ENCODE assay signal across 36 cellular contexts in the genomic region with DNA sequence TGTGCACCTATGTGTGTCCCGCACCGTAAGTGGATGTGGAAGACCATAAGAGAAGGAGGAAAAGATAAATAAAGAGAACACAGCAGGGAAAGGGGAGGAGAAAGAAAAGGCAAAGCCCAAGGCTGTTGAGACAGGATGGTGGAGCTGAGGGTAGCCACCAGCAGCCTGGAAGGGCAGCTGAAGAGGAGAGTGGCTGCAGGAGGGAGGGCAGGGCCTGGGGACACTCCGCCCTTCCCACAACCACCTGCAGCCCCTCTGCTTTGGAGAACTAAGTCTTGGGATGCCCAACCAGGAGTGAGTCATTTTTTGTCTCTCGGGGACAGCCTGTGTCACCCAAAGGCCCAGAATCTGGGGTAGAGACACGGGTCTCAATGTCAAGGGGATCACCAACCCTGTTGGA. TPM values are rescaled to one million over a fixed set of nuclear protein-coding genes. Genes with fewer than 3 reads are reported as not detected.
"Had no signal": no experiment of that assay in that cellular context is flagged by ENCODE, and none has a peak within 500 bp of the region (broad histone marks: within the 10 kb centered on the region; RNA-seq: fewer than 3 reads in every experiment).

No MANE protein-coding gene starts in this region.

- H3K27me3 ChIP-seq: adrenal gland, body of pancreas, brain microvascular endothelial cell, cardiac muscle cell had no signal

- H3K9me3 Mint-ChIP-seq: activated B cell treated with CpG ODN at 0.5 μM for 24 hours; activated CD4-positive, alpha-beta memory T cell treated with anti-CD3 and anti-CD28 coated beads for 36 hours; activated CD4-positive, alpha-beta T cell treated with anti-CD3 and anti-CD28 coated beads, Interleukin-2, amount 10 ng/mL, durations not matched to agents 24 days and 14 days; activated CD8-positive, alpha-beta T cell treated with anti-CD3 and anti-CD28 coated beads for 36 hours; activated naive CD4-positive, alpha-beta T cell treated with anti-CD3 and anti-CD28 coated beads for 36 hours; activated naive CD4-positive, alpha-beta T cell treated with anti-CD3 and anti-CD28 coated beads, Interleukin-2, amount 50 U/mL, for 72 hours; activated naive CD8-positive, alpha-beta T cell treated with anti-CD3 and anti-CD28 coated beads for 36 hours; activated T-cell treated with anti-CD3 and anti-CD28 coated beads, Interleukin-2, amount 50 U/mL, for 4 hours; activated T-cell treated with anti-CD3 and anti-CD28 coated beads, Interleukin-2, amount 50 U/mL, for 72 hours; activated T-helper 1 cell treated with anti-CD3 and anti-CD28 coated beads, Interleukin-12 subunit alpha, Interleukin-12 subunit beta, Interleukin-2, Interleukin-4 antibody, amounts not matched to agents 30 ng/mL and 10 ng/mL and 1 ng/mL, durations not matched to agents 14 hours and 24 hours and 36 hours; activated T-helper 17 cell treated with anti-CD3 and anti-CD28 coated beads, Interleukin-2, amount 50 U/mL, for 72 hours; central memory CD8-positive, alpha-beta T cell; T-helper 1 cell treated with Interleukin-12 subunit alpha and Interleukin-12 subunit beta and Interleukin-4 antibody, amounts not matched to agents 30 μg/mL and 1 μg/mL, for 36 hours; T-helper 2 cell treated with Interferon-gamma antibody and Interleukin-4, amounts not matched to agents 5 μg/mL and 100 μg/mL, for 36 hours had no signal

- DNase-seq: activated B cell treated with CpG ODN at 0.5 μM for 24 hours; activated CD4-positive, alpha-beta memory T cell treated with anti-CD3 and anti-CD28 coated beads for 36 hours; activated CD4-positive, alpha-beta T cell treated with anti-CD3 and anti-CD28 coated beads for 4 hours; activated CD4-positive, alpha-beta T cell treated with anti-CD3 and anti-CD28 coated beads, Interleukin-2, amount 10 ng/mL, durations not matched to agents 24 days and 14 days; activated CD4-positive, alpha-beta T cell treated with anti-CD3 and anti-CD28 coated beads, Interleukin-2, amount 50 U/mL, for 1 hour; activated CD4-positive, alpha-beta T cell treated with anti-CD3 and anti-CD28 coated beads, Interleukin-2, amount 50 U/mL, for 4 hours; activated CD4-positive, CD25-positive, alpha-beta regulatory T cell treated with anti-CD3 and anti-CD28 coated beads, Interleukin-2, amount 50 U/mL, for 72 hours; activated CD8-positive, alpha-beta memory T cell treated with anti-CD3 and anti-CD28 coated beads, Interleukin-2, amount 50 U/mL, for 4 hours; activated CD8-positive, alpha-beta T cell treated with anti-CD3 and anti-CD28 coated beads for 36 hours; activated effector memory CD4-positive, alpha-beta T cell treated with anti-CD3 and anti-CD28 coated beads, Interleukin-2, amount 50 U/mL, for 16 hours; activated gamma-delta T cell treated with Interleukin-2 at 50 U/mL for 16 hours; activated naive CD4-positive, alpha-beta T cell; activated naive CD4-positive, alpha-beta T cell treated with anti-CD3 and anti-CD28 coated beads for 36 hours; activated naive CD4-positive, alpha-beta T cell treated with anti-CD3 and anti-CD28 coated beads, Interleukin-2, amount 50 U/mL, for 16 hours; activated naive CD8-positive, alpha-beta T cell treated with anti-CD3 and anti-CD28 coated beads for 36 hours; activated T-cell treated with anti-CD3 and anti-CD28 coated beads for 4 hours; activated T-cell treated with anti-CD3 and anti-CD28 coated beads, Interleukin-2, amount 50 U/mL, for 1 hour; activated T-cell treated with anti-CD3 and anti-CD28 coated beads, Interleukin-2, amount 50 U/mL, for 4 hours; activated T-cell treated with anti-CD3 and anti-CD28 coated beads, Interleukin-2, amount 50 U/mL, for 72 hours; adrenal gland; amniotic stem cell; aorta; body of pancreas; brain microvascular endothelial cell; caudate nucleus; cerebellar nuclear complex; T-helper 2 cell; T-helper 9 cell had no signal

- H3K4me3 ChIP-seq: adrenal gland, body of pancreas, cardiac muscle cell had no signal

- H3K27ac ChIP-seq: adrenal gland, body of pancreas, brain microvascular endothelial cell, cardiac muscle cell, VCaP had no signal

- H3K9me3 ChIP-seq: adrenal gland, body of pancreas had no signal

- H3K4me1 ChIP-seq: adrenal gland, body of pancreas had no signal

- H3K27ac Mint-ChIP-seq: activated CD4-positive, alpha-beta memory T cell treated with anti-CD3 and anti-CD28 coated beads for 36 hours; activated CD4-positive, alpha-beta T cell treated with anti-CD3 and anti-CD28 coated beads, Interleukin-2, amount 10 ng/mL, durations not matched to agents 24 days and 14 days; activated CD8-positive, alpha-beta T cell treated with anti-CD3 and anti-CD28 coated beads for 36 hours; activated naive CD4-positive, alpha-beta T cell treated with anti-CD3 and anti-CD28 coated beads for 36 hours; activated naive CD4-positive, alpha-beta T cell treated with anti-CD3 and anti-CD28 coated beads, Interleukin-2, amount 50 U/mL, for 72 hours; activated naive CD8-positive, alpha-beta T cell treated with anti-CD3 and anti-CD28 coated beads for 36 hours; activated T-cell treated with anti-CD3 and anti-CD28 coated beads, Interleukin-2, amount 50 U/mL, for 72 hours; activated T-helper 1 cell treated with anti-CD3 and anti-CD28 coated beads, Interleukin-12 subunit alpha, Interleukin-12 subunit beta, Interleukin-2, Interleukin-4 antibody, amounts not matched to agents 30 ng/mL and 10 ng/mL and 1 ng/mL, durations not matched to agents 14 hours and 24 hours and 36 hours; activated T-helper 17 cell treated with anti-CD3 and anti-CD28 coated beads, Interleukin-2, amount 50 U/mL, for 72 hours; T-helper 1 cell treated with Interleukin-12 subunit alpha and Interleukin-12 subunit beta and Interleukin-4 antibody, amounts not matched to agents 30 μg/mL and 1 μg/mL, for 36 hours; T-helper 2 cell treated with Interferon-gamma antibody and Interleukin-4, amounts not matched to agents 5 μg/mL and 100 μg/mL, for 36 hours had no signal

- H3K4me3 Mint-ChIP-seq: activated B cell treated with CpG ODN at 0.5 μM for 24 hours; activated CD4-positive, alpha-beta memory T cell treated with anti-CD3 and anti-CD28 coated beads for 36 hours; activated CD4-positive, alpha-beta T cell treated with anti-CD3 and anti-CD28 coated beads, Interleukin-2, amount 10 ng/mL, durations not matched to agents 24 days and 14 days; activated CD8-positive, alpha-beta T cell treated with anti-CD3 and anti-CD28 coated beads for 36 hours; activated naive CD4-positive, alpha-beta T cell treated with anti-CD3 and anti-CD28 coated beads for 36 hours; activated naive CD8-positive, alpha-beta T cell treated with anti-CD3 and anti-CD28 coated beads for 36 hours; activated T-cell treated with anti-CD3 and anti-CD28 coated beads, Interleukin-2, amount 50 U/mL, for 4 hours; activated T-cell treated with anti-CD3 and anti-CD28 coated beads, Interleukin-2, amount 50 U/mL, for 72 hours; activated T-helper 1 cell treated with anti-CD3 and anti-CD28 coated beads, Interleukin-12 subunit alpha, Interleukin-12 subunit beta, Interleukin-2, Interleukin-4 antibody, amounts not matched to agents 30 ng/mL and 10 ng/mL and 1 ng/mL, durations not matched to agents 14 hours and 24 hours and 36 hours; activated T-helper 17 cell treated with anti-CD3 and anti-CD28 coated beads, Interleukin-2, amount 50 U/mL, for 72 hours; central memory CD8-positive, alpha-beta T cell; T-helper 1 cell treated with Interleukin-12 subunit alpha and Interleukin-12 subunit beta and Interleukin-4 antibody, amounts not matched to agents 30 μg/mL and 1 μg/mL, for 36 hours; T-helper 2 cell treated with Interferon-gamma antibody and Interleukin-4, amounts not matched to agents 5 μg/mL and 100 μg/mL, for 36 hours had no signal

- H3K36me3 Mint-ChIP-seq: activated CD4-positive, alpha-beta memory T cell treated with anti-CD3 and anti-CD28 coated beads for 36 hours; activated naive CD4-positive, alpha-beta T cell treated with anti-CD3 and anti-CD28 coated beads, Interleukin-2, amount 50 U/mL, for 72 hours; activated naive CD8-positive, alpha-beta T cell treated with anti-CD3 and anti-CD28 coated beads for 36 hours had no signal

- H3K4me1 Mint-ChIP-seq: activated B cell treated with CpG ODN at 0.5 μM for 24 hours; activated T-helper 17 cell treated with anti-CD3 and anti-CD28 coated beads, Interleukin-2, amount 50 U/mL, for 72 hours; central memory CD8-positive, alpha-beta T cell had no signal

- H3K36me3 ChIP-seq: adrenal gland, brain microvascular endothelial cell, cardiac muscle cell had no signal

- H3K27me3 Mint-ChIP-seq: activated CD4-positive, alpha-beta T cell treated with anti-CD3 and anti-CD28 coated beads, Interleukin-2, amount 10 ng/mL, durations not matched to agents 24 days and 14 days; activated CD8-positive, alpha-beta T cell treated with anti-CD3 and anti-CD28 coated beads for 36 hours; activated naive CD8-positive, alpha-beta T cell treated with anti-CD3 and anti-CD28 coated beads for 36 hours had no signal

RNA-seq across cellular contexts. Expression of gene CCNE1, which starts 26.4 kb away (rescaled TPM):
- total RNA-seq: body of pancreas had no signal
